ENCODE assay signal across 19 cellular contexts in genomic region chr9:110971705-110972104, GRCh38.
DNase-seq lines count a peak whose midpoint lies in the region; ATAC-seq and TF ChIP-seq lines count a peak whose summit lies in the region.
"Had no signal": no experiment of that assay in that cellular context is flagged by ENCODE, and none has a peak within 500 bp of the region (broad histone marks: within the 10 kb centered on the region; RNA-seq: fewer than 3 reads in every experiment).

No MANE protein-coding gene starts in this region.

- ATAC-seq in RWPE2 (ENCODE audit: low read depth) (no peak), HG03175 (IDR thresholded peaks at IDR 0.05; ENCODE audit: unreplicated experiment) (no peak)
- ATAC-seq in activated CD4-positive, CD25-positive, alpha-beta regulatory T cell treated with anti-CD3 and anti-CD28 coated beads, Interleukin-2, amount 50 U/mL, for 24 hours, result no peak

- H3K4me1 ChIP-seq in RWPE2 (ENCODE audit: insufficient read depth, poor library complexity, severe bottlenecking) (peaks cover 30% of the 10 kb centered on the region), endodermal cell (ENCODE audit: control insufficient read depth, insufficient read depth, low read length) (peaks cover 5% of the 10 kb centered on the region)

- H3K36me3 Mint-ChIP-seq in endodermal cell (ENCODE audit: low read depth), result no peaks in the 10 kb centered on the region
- no peaks in the 10 kb centered on the region for H3K36me3 Mint-ChIP-seq in activated CD4-positive, alpha-beta memory T cell treated with anti-CD3 and anti-CD28 coated beads for 36 hours
- H3K36me3 Mint-ChIP-seq: CD4-positive, alpha-beta memory T cell had no signal

- H3K27ac ChIP-seq in RWPE2 (ENCODE audit: poor library complexity, severe bottlenecking) (peak overlapping the region; percentile 52), endodermal cell (ENCODE audit: low read depth, low read length) (no peak overlapping the region)
- H3K27ac ChIP-seq: RWPE1, SJSA1 had no signal

- CTCF ChIA-PET in activated CD4-positive, alpha-beta memory T cell treated with anti-CD3 and anti-CD28 coated beads for 36 hours (lab: Charles Lee), result no interaction called here

- intact Hi-C loops in activated CD4-positive, alpha-beta memory T cell treated with anti-CD3 and anti-CD28 coated beads for 36 hours (cut with micrococcal nuclease), result no loop called here

- no peaks in the 10 kb centered on the region for H3K27me3 Mint-ChIP-seq in endodermal cell (ENCODE audit: insufficient read depth)
- no peaks in the 10 kb centered on the region for H3K27me3 Mint-ChIP-seq in activated CD4-positive, alpha-beta memory T cell treated with anti-CD3 and anti-CD28 coated beads for 36 hours
- H3K27me3 Mint-ChIP-seq: CD4-positive, alpha-beta memory T cell had no signal

- no peak overlapping the region for H3K9ac ChIP-seq in endodermal cell (ENCODE audit: extremely low read depth, low read length, poor library complexity, severe bottlenecking)

- H3K4me3 Mint-ChIP-seq in endodermal cell, result no peak overlapping the region
- no peak overlapping the region for H3K4me3 Mint-ChIP-seq in activated CD4-positive, alpha-beta memory T cell treated with anti-CD3 and anti-CD28 coated beads for 36 hours
- H3K4me3 Mint-ChIP-seq: CD4-positive, alpha-beta memory T cell had no signal

- no peaks in the 10 kb centered on the region for H3K9me3 Mint-ChIP-seq in endodermal cell
- H3K9me3 Mint-ChIP-seq in activated CD4-positive, alpha-beta memory T cell treated with anti-CD3 and anti-CD28 coated beads for 36 hours, result no peaks in the 10 kb centered on the region

- H3K36me3 ChIP-seq in RWPE2 (ENCODE audit: low read depth) (peaks cover 41% of the 10 kb centered on the region), endodermal cell (ENCODE audit: control insufficient read depth, insufficient read depth, low read length) (no peaks in the 10 kb centered on the region)

- TF ChIP-seq CTCF in RWPE2 (IDR thresholded peaks at IDR 0.05; ENCODE audit: poor library complexity, severe bottlenecking), result no peak
- no peak for TF ChIP-seq CTCF in endodermal cell (conservative IDR thresholded peaks at IDR 0.05)

- H3K27me3 ChIP-seq in RWPE2 (ENCODE audit: insufficient read depth, poor library complexity, severe bottlenecking), result no peaks in the 10 kb centered on the region
- H3K27me3 ChIP-seq in endodermal cell (ENCODE audit: control insufficient read depth, insufficient read depth, low read length, poor library complexity, severe bottlenecking), result no peaks in the 10 kb centered on the region
- H3K27me3 ChIP-seq: SJSA1 had no signal

- POLR2A ChIA-PET in activated CD4-positive, alpha-beta memory T cell treated with anti-CD3 and anti-CD28 coated beads for 36 hours (lab: Charles Lee), result no interaction called here

- H3K27ac Mint-ChIP-seq in endodermal cell, result peak overlapping the region; percentile 8
- H3K27ac Mint-ChIP-seq in activated CD4-positive, alpha-beta memory T cell treated with anti-CD3 and anti-CD28 coated beads for 36 hours, result no peak overlapping the region
- H3K27ac Mint-ChIP-seq: CD4-positive, alpha-beta memory T cell had no signal

- no peak overlapping the region for H3K4me3 ChIP-seq in RWPE2 (ENCODE audit: severe bottlenecking)
- no peak overlapping the region for H3K4me3 ChIP-seq in endodermal cell (ENCODE audit: low read length)
- H3K4me3 ChIP-seq: SJSA1 had no signal

- DNase-seq in RWPE2 (ENCODE audit: low spot score) (no peak), endodermal cell (no peak), pons (ENCODE audit: low spot score) (peak; percentile 78)
- no peak for DNase-seq in stimulated activated CD4-positive, alpha-beta T cell treated with anti-CD3 and anti-CD28 coated beads, Interleukin-4, amount 100 ng/mL, for 4 hours
- no peak for DNase-seq in activated CD4-positive, alpha-beta memory T cell treated with anti-CD3 and anti-CD28 coated beads for 36 hours
- DNase-seq: CD4-positive, alpha-beta memory T cell; DMS 273 treated with DMSO at 0.1 percent for 48 hours; GOT3; KBM-7; MV-4-11; NCI-H1417; NCI-H187 treated with DMSO at 0.1 percent for 48 hours; NCI-H345; NCI-H526 treated with DMSO at 0.1 percent for 48 hours; OCI-M1 had no signal

- H3K9me3 ChIP-seq in RWPE2 (ENCODE audit: severe bottlenecking) (no peaks in the 10 kb centered on the region), endodermal cell (ENCODE audit: control insufficient read depth, low read length) (no peaks in the 10 kb centered on the region)
- H3K9me3 ChIP-seq: SJSA1 had no signal

- peaks cover 30% of the 10 kb centered on the region for H3K4me1 Mint-ChIP-seq in endodermal cell
- no peaks in the 10 kb centered on the region for H3K4me1 Mint-ChIP-seq in activated CD4-positive, alpha-beta memory T cell treated with anti-CD3 and anti-CD28 coated beads for 36 hours (ENCODE audit: low read depth)
- H3K4me1 Mint-ChIP-seq: CD4-positive, alpha-beta memory T cell had no signal

- WGBS in endodermal cell (ENCODE audit: insufficient coverage in 1 of 2, insufficient read length in 1 of 2), 2 experiments, result 95 to 100% methylated on average over 3 to 5 of the region's 5 CpGs
